In the genomic region with DNA sequence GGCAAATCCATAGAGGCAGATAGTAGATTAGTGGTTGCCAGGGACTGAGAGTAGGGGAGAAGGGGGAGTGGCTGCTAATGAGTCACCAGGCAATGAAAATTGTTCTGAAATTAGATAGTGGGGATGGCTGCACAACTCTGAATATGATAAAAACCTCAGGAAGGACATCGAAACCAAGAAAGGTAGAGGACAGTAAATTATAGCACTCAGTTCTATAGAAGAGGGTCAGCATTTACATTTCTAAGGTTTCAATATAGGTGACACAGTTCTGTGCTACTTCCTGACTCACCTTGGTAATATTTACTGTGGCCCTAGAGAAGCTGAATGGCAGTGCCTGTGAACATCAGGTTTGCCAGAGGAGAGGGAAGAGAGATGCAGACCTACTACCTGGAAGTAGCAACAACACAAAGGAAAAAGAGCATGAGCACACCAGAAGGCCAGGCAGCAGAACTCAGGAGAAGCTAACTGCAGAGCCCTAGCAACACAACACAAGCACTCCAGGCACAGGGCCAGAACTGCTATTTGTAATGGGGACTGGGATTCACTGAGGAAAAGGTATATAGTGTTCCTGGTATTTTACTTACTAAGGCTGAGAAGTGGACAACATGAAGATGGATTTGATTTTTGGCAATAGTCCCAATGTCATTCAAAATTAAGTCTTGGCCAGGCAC, we compare ENCODE assay signal across 1 cellular context.
TF ChIP-seq lines count a peak whose summit lies in the region.

No MANE protein-coding gene starts in this region.

TF ChIP-seq in HEK293, 187 proteins besides CTCF, POLR2A, EP300 and RAD21 (continued from another document):
- TF ChIP-seq GFI1B (tag by site-specific recombination; IDR thresholded peaks at IDR 0.05) (no peak), ZNF521 (tag by site-specific recombination; IDR thresholded peaks at IDR 0.05) (no peak), ZBTB17 (tag by site-specific recombination; IDR thresholded peaks at IDR 0.05) (peak; percentile 62), KLF10 (tag by site-specific recombination; IDR thresholded peaks at IDR 0.05) (0 out of 2 replicates have a peak, but pooled peaks have one; percentile 25), IKZF3 (tag by site-specific recombination; IDR thresholded peaks at IDR 0.05) (no peak)
- TF ChIP-seq, protein P1, sequence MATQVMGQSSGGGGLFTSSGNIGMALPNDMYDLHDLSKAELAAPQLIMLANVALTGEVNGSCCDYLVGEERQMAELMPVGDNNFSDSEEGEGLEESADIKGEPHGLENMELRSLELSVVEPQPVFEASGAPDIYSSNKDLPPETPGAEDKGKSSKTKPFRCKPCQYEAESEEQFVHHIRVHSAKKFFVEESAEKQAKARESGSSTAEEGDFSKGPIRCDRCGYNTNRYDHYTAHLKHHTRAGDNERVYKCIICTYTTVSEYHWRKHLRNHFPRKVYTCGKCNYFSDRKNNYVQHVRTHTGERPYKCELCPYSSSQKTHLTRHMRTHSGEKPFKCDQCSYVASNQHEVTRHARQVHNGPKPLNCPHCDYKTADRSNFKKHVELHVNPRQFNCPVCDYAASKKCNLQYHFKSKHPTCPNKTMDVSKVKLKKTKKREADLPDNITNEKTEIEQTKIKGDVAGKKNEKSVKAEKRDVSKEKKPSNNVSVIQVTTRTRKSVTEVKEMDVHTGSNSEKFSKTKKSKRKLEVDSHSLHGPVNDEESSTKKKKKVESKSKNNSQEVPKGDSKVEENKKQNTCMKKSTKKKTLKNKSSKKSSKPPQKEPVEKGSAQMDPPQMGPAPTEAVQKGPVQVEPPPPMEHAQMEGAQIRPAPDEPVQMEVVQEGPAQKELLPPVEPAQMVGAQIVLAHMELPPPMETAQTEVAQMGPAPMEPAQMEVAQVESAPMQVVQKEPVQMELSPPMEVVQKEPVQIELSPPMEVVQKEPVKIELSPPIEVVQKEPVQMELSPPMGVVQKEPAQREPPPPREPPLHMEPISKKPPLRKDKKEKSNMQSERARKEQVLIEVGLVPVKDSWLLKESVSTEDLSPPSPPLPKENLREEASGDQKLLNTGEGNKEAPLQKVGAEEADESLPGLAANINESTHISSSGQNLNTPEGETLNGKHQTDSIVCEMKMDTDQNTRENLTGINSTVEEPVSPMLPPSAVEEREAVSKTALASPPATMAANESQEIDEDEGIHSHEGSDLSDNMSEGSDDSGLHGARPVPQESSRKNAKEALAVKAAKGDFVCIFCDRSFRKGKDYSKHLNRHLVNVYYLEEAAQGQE (tag by site-specific recombination; IDR thresholded peaks at IDR 0.05): no peak
